9 cellular contexts compared by ENCODE assay signal in genomic region chr12:90978117-90978770, GRCh38. TPM values are rescaled to one million over a fixed set of nuclear protein-coding genes. Genes with fewer than 3 reads are reported as not detected.
DNase-seq lines count a peak whose midpoint lies in the region; ATAC-seq and TF ChIP-seq lines count a peak whose summit lies in the region.
"Had no signal": no experiment of that assay in that cellular context is flagged by ENCODE, and none has a peak within 500 bp of the region (broad histone marks: within the 10 kb centered on the region; RNA-seq: fewer than 3 reads in every experiment).

No MANE protein-coding gene starts in this region.

- H3K79me2 ChIP-seq in OCI-LY7 (ENCODE audit: insufficient read depth, low read depth, low read length): no peaks in the 10 kb centered on the region

- H3K27ac Mint-ChIP-seq in endothelial cell (ENCODE audit: unreplicated experiment): no peak overlapping the region
- H3K27ac Mint-ChIP-seq in naive thymus-derived CD4-positive, alpha-beta T cell: no peak overlapping the region
- no peak overlapping the region for H3K27ac Mint-ChIP-seq in activated T-helper 1 cell treated with anti-CD3 and anti-CD28 coated beads, Interleukin-12 subunit alpha, Interleukin-12 subunit beta, Interleukin-2, Interleukin-4 antibody, amounts not matched to agents 30 ng/mL and 10 ng/mL and 1 ng/mL, durations not matched to agents 14 hours and 24 hours and 36 hours
- H3K27ac Mint-ChIP-seq: activated B cell treated with CpG ODN at 0.5 μM for 24 hours had no signal

- no peak overlapping the region for H3K27ac ChIP-seq in OCI-LY7 (ENCODE audit: low read depth, low read length, poor library complexity, severe bottlenecking)
- no peak overlapping the region for H3K27ac ChIP-seq in naive thymus-derived CD4-positive, alpha-beta T cell (ENCODE audit: low read depth, low read length)

- intact Hi-C loops in OCI-LY7 (cut with micrococcal nuclease; ENCODE audit: unreplicated experiment): loop anchor here (1.0 to 5.0 kb wide), 3 partner anchors 129 to 377 kb away; no protein-coding TSS in a partner anchor
- intact Hi-C loops in naive thymus-derived CD4-positive, alpha-beta T cell (cut with micrococcal nuclease): loop anchor here (1.0 kb wide), 3 partner anchors 131 to 1672 kb away; no protein-coding TSS in a partner anchor
- intact Hi-C loops in activated T-helper 1 cell treated with anti-CD3 and anti-CD28 coated beads, Interleukin-12 subunit alpha, Interleukin-12 subunit beta, Interleukin-2, Interleukin-4 antibody, amounts not matched to agents 30 ng/mL and 10 ng/mL and 1 ng/mL, durations not matched to agents 14 hours and 24 hours and 36 hours (cut with micrococcal nuclease): no loop called here

- H3K9me3 Mint-ChIP-seq in endothelial cell (ENCODE audit: unreplicated experiment): no peaks in the 10 kb centered on the region
- no peaks in the 10 kb centered on the region for H3K9me3 Mint-ChIP-seq in naive thymus-derived CD4-positive, alpha-beta T cell
- H3K9me3 Mint-ChIP-seq in activated T-helper 1 cell treated with anti-CD3 and anti-CD28 coated beads, Interleukin-12 subunit alpha, Interleukin-12 subunit beta, Interleukin-2, Interleukin-4 antibody, amounts not matched to agents 30 ng/mL and 10 ng/mL and 1 ng/mL, durations not matched to agents 14 hours and 24 hours and 36 hours: no peaks in the 10 kb centered on the region
- H3K9me3 Mint-ChIP-seq: activated B cell treated with CpG ODN at 0.5 μM for 24 hours had no signal

- H3K36me3 Mint-ChIP-seq in endothelial cell (ENCODE audit: low read depth, unreplicated experiment): no peaks in the 10 kb centered on the region
- H3K36me3 Mint-ChIP-seq in naive thymus-derived CD4-positive, alpha-beta T cell: no peaks in the 10 kb centered on the region
- no peaks in the 10 kb centered on the region for H3K36me3 Mint-ChIP-seq in activated T-helper 1 cell treated with anti-CD3 and anti-CD28 coated beads, Interleukin-12 subunit alpha, Interleukin-12 subunit beta, Interleukin-2, Interleukin-4 antibody, amounts not matched to agents 30 ng/mL and 10 ng/mL and 1 ng/mL, durations not matched to agents 14 hours and 24 hours and 36 hours (ENCODE audit: low read depth)

- H3K27me3 ChIP-seq in naive thymus-derived CD4-positive, alpha-beta T cell (ENCODE audit: control insufficient read depth in 2 of 2, insufficient read depth in 2 of 2, low read length in 2 of 2): no peaks in the 10 kb centered on the region

- peak; percentile 73 for TF ChIP-seq CTCF in OCI-LY7 (conservative IDR thresholded peaks at IDR 0.05; ENCODE audit: low read length)
- peak; percentile 57 for TF ChIP-seq CTCF in endothelial cell (IDR thresholded peaks at IDR 0.05; ENCODE audit: unreplicated experiment)

- no peak overlapping the region for H3K4me3 Mint-ChIP-seq in endothelial cell (ENCODE audit: unreplicated experiment)
- H3K4me3 Mint-ChIP-seq in naive thymus-derived CD4-positive, alpha-beta T cell: no peak overlapping the region
- H3K4me3 Mint-ChIP-seq in activated T-helper 1 cell treated with anti-CD3 and anti-CD28 coated beads, Interleukin-12 subunit alpha, Interleukin-12 subunit beta, Interleukin-2, Interleukin-4 antibody, amounts not matched to agents 30 ng/mL and 10 ng/mL and 1 ng/mL, durations not matched to agents 14 hours and 24 hours and 36 hours: no peak overlapping the region
- H3K4me3 Mint-ChIP-seq: activated B cell treated with CpG ODN at 0.5 μM for 24 hours had no signal

- no peaks in the 10 kb centered on the region for H3K9me3 ChIP-seq in OCI-LY7 (ENCODE audit: low read length)
- no peaks in the 10 kb centered on the region for H3K9me3 ChIP-seq in naive thymus-derived CD4-positive, alpha-beta T cell (ENCODE audit: control insufficient read depth in 2 of 3, low read length in 3 of 3)

- H3K36me3 ChIP-seq in OCI-LY7 (ENCODE audit: insufficient read depth, low read length): no peaks in the 10 kb centered on the region
- H3K36me3 ChIP-seq in naive thymus-derived CD4-positive, alpha-beta T cell (ENCODE audit: control insufficient read depth in 2 of 3, insufficient read depth in 3 of 3, low read length in 3 of 3): no peaks in the 10 kb centered on the region

- H3K4me1 Mint-ChIP-seq in endothelial cell (ENCODE audit: unreplicated experiment): no peaks in the 10 kb centered on the region
- no peaks in the 10 kb centered on the region for H3K4me1 Mint-ChIP-seq in naive thymus-derived CD4-positive, alpha-beta T cell
- no peaks in the 10 kb centered on the region for H3K4me1 Mint-ChIP-seq in activated T-helper 1 cell treated with anti-CD3 and anti-CD28 coated beads, Interleukin-12 subunit alpha, Interleukin-12 subunit beta, Interleukin-2, Interleukin-4 antibody, amounts not matched to agents 30 ng/mL and 10 ng/mL and 1 ng/mL, durations not matched to agents 14 hours and 24 hours and 36 hours (ENCODE audit: low read depth)
- H3K4me1 Mint-ChIP-seq: activated B cell treated with CpG ODN at 0.5 μM for 24 hours had no signal

- no peaks in the 10 kb centered on the region for H4K20me1 ChIP-seq in OCI-LY7 (ENCODE audit: insufficient read depth, low read length)

- no peak overlapping the region for H3K4me3 ChIP-seq in OCI-LY7 (ENCODE audit: low read depth, low read length, poor library complexity, severe bottlenecking)
- H3K4me3 ChIP-seq in naive thymus-derived CD4-positive, alpha-beta T cell (ENCODE audit: low read length): no peak overlapping the region

- no peaks in the 10 kb centered on the region for H3K4me1 ChIP-seq in OCI-LY7 (ENCODE audit: insufficient read depth, low read length, poor library complexity, severe bottlenecking)
- H3K4me1 ChIP-seq in naive thymus-derived CD4-positive, alpha-beta T cell (ENCODE audit: control insufficient read depth in 2 of 2, insufficient read depth in 2 of 2, low read length in 2 of 2): no peaks in the 10 kb centered on the region

- POLR2A ChIA-PET in OCI-LY7 (lab: Charles Lee): interaction anchor here (0.5 to 0.7 kb wide), 3 partner anchors 351 to 1939 kb away, joined by 3 to 4 read pairs (median 3); no protein-coding TSS in a partner anchor
- POLR2A ChIA-PET in naive thymus-derived CD4-positive, alpha-beta T cell (lab: Charles Lee): no interaction called here

- no peaks in the 10 kb centered on the region for H3K9me2 ChIP-seq in OCI-LY7 (ENCODE audit: insufficient read depth, low read length)

- no peaks in the 10 kb centered on the region for H3K27me3 Mint-ChIP-seq in endothelial cell (ENCODE audit: unreplicated experiment)
- H3K27me3 Mint-ChIP-seq in naive thymus-derived CD4-positive, alpha-beta T cell: peaks cover 0 to 19% (median 0%) of the 10 kb centered on the region in 5 donors
- peaks cover 1% of the 10 kb centered on the region for H3K27me3 Mint-ChIP-seq in activated T-helper 1 cell treated with anti-CD3 and anti-CD28 coated beads, Interleukin-12 subunit alpha, Interleukin-12 subunit beta, Interleukin-2, Interleukin-4 antibody, amounts not matched to agents 30 ng/mL and 10 ng/mL and 1 ng/mL, durations not matched to agents 14 hours and 24 hours and 36 hours (ENCODE audit: insufficient read depth)

- H2AFZ ChIP-seq in OCI-LY7 (ENCODE audit: low read length): no peak overlapping the region

- CTCF ChIA-PET in OCI-LY7 (lab: Charles Lee; ENCODE audit: unreplicated experiment): no interaction called here
- CTCF ChIA-PET in naive thymus-derived CD4-positive, alpha-beta T cell (lab: Charles Lee): interaction anchor here (0.6 to 0.9 kb wide), 2 partner anchors 373 to 377 kb away, joined by 3 to 4 read pairs; no protein-coding TSS in a partner anchor

- no TSS peak for BruUV-seq in OCI-LY7 (replicated peaks; lab: Mats Ljungman, UMichigan)

- peak; percentile 77 for ATAC-seq in GM19372 (IDR thresholded peaks at IDR 0.05; ENCODE audit: low read depth, unreplicated experiment)
- peak; percentile 82 for ATAC-seq in HG03457 (IDR thresholded peaks at IDR 0.05; ENCODE audit: unreplicated experiment)
- peak; percentile 59 for ATAC-seq in naive thymus-derived CD4-positive, alpha-beta T cell

- DNase-seq in DMS53 (lab: John Stamatoyannopoulos, UW) (peak; percentile 82), OCI-LY7 (ENCODE audit: low spot score) (peak; percentile 26), endothelial cell (ENCODE audit: low spot score) (no peak)
- peak in 1 of 9 donors; percentile 7 for DNase-seq in naive thymus-derived CD4-positive, alpha-beta T cell
- DNase-seq in activated T-helper 1 cell treated with anti-CD3 and anti-CD28 coated beads, Interleukin-12 subunit alpha, Interleukin-12 subunit beta, Interleukin-2, Interleukin-4 antibody, amounts not matched to agents 30 ng/mL and 10 ng/mL and 1 ng/mL, durations not matched to agents 14 hours and 24 hours and 36 hours (ENCODE audit: low spot score): no peak
- DNase-seq in activated CD4-positive, CD25-positive, alpha-beta regulatory T cell (lab: John Stamatoyannopoulos, UW): no peak
- DNase-seq: activated B cell treated with CpG ODN at 0.5 μM for 24 hours had no signal

- no peak overlapping the region for H3K4me2 ChIP-seq in OCI-LY7 (ENCODE audit: low read length)

RNA-seq across cellular contexts. Expression of gene CCER1, which starts 23.3 kb away (rescaled TPM):
- total RNA-seq in OCI-LY7 (2014; rRNA removed; shearing (Covaris generic)): not detected in 2 replicates
- total RNA-seq in OCI-LY7 (2022): not detected in 2 replicates
- not detected for total RNA-seq in endothelial cell (ENCODE audit: unreplicated experiment)
- total RNA-seq in naive thymus-derived CD4-positive, alpha-beta T cell: not detected
- polyA plus RNA-seq in naive thymus-derived CD4-positive, alpha-beta T cell: not detected
- total RNA-seq in activated T-helper 1 cell treated with anti-CD3 and anti-CD28 coated beads, Interleukin-12 subunit alpha, Interleukin-12 subunit beta, Interleukin-2, Interleukin-4 antibody, amounts not matched to agents 30 ng/mL and 10 ng/mL and 1 ng/mL, durations not matched to agents 14 hours and 24 hours and 36 hours: not detected in 2 replicates
- total RNA-seq: activated B cell treated with CpG ODN at 0.5 μM for 24 hours had no signal

RNA-seq across cellular contexts. Expression of gene EPYC, which starts 26.5 kb away (rescaled TPM):
- total RNA-seq in OCI-LY7 (2014; rRNA removed; shearing (Covaris generic)): not detected in 2 replicates
- total RNA-seq in OCI-LY7 (2022): not detected in 2 replicates
- total RNA-seq in endothelial cell (ENCODE audit: unreplicated experiment): not detected
- not detected for total RNA-seq in naive thymus-derived CD4-positive, alpha-beta T cell
- polyA plus RNA-seq in naive thymus-derived CD4-positive, alpha-beta T cell: not detected
- not detected in 2 replicates for total RNA-seq in activated T-helper 1 cell treated with anti-CD3 and anti-CD28 coated beads, Interleukin-12 subunit alpha, Interleukin-12 subunit beta, Interleukin-2, Interleukin-4 antibody, amounts not matched to agents 30 ng/mL and 10 ng/mL and 1 ng/mL, durations not matched to agents 14 hours and 24 hours and 36 hours
- total RNA-seq: activated B cell treated with CpG ODN at 0.5 μM for 24 hours had no signal

Comparison
In these comparisons a context has a peak if more than half of its experiments do, and no peak if none do; other contexts are left out.
1. DNase-seq: peak in DMS53 (single experiment) and OCI-LY7 (single experiment); none in endothelial cell (single experiment), activated T-helper 1 cell treated with anti-CD3 and anti-CD28 coated beads, Interleukin-12 subunit alpha, Interleukin-12 subunit beta, Interleukin-2, Interleukin-4 antibody, amounts not matched to agents 30 ng/mL and 10 ng/mL and 1 ng/mL, durations not matched to agents 14 hours and 24 hours and 36 hours (single experiment) and activated CD4-positive, CD25-positive, alpha-beta regulatory T cell (0 of 4).
2. Peak in every context shown above with its lines, with median percentiles within 50 percentile points of each other: ATAC-seq.